17 cellular contexts compared by ENCODE assay signal in genomic region chr10:2921956-2922680, GRCh38.
DNase-seq lines count a peak whose midpoint lies in the region; ATAC-seq and TF ChIP-seq lines count a peak whose summit lies in the region.
"Had no signal": no experiment of that assay in that cellular context is flagged by ENCODE, and none has a peak within 500 bp of the region (broad histone marks: within the 10 kb centered on the region; RNA-seq: fewer than 3 reads in every experiment).

No MANE protein-coding gene starts in this region.

- H3K36me3 ChIP-seq in IMR-90 (ENCODE audit: control insufficient read depth, insufficient read depth, low read length) = no peaks in the 10 kb centered on the region
- no peaks in the 10 kb centered on the region for H3K36me3 ChIP-seq in osteoblast (ENCODE audit: insufficient read depth, low read length)
- H3K36me3 ChIP-seq: left ventricle myocardium inferior had no signal

- TF ChIP-seq CTCF in IMR-90 (conservative IDR thresholded peaks at IDR 0.05; ENCODE audit: low read depth, low read length) (peak; percentile 61), WTC11 (IDR thresholded peaks at IDR 0.05) (no peak), osteoblast (IDR thresholded peaks at IDR 0.05; ENCODE audit: extremely low read depth, low read depth, low read length) (no peak)

- TF ChIP-seq POLR2A in IMR-90 (IDR thresholded peaks at IDR 0.05; ENCODE audit: low read depth, low read length) = no peak

- in situ Hi-C loops in IMR-90 (cut with MboI; ENCODE audit: low sequenced_read_pairs) = no loop called here

- no TSS peak for BruUV-seq in IMR-90 (replicated peaks; lab: Mats Ljungman, UMichigan)

- H3K79me2 ChIP-seq in osteoblast (ENCODE audit: insufficient read depth, low read length) = no peaks in the 10 kb centered on the region

- H3K9me3 ChIP-seq in IMR-90 (ENCODE audit: control insufficient read depth, insufficient read depth, low read length) = no peaks in the 10 kb centered on the region
- no peaks in the 10 kb centered on the region for H3K9me3 ChIP-seq in osteoblast (ENCODE audit: low read depth, low read length)
- H3K9me3 ChIP-seq: left ventricle myocardium inferior had no signal

- CTCF ChIA-PET in IMR-90 (lab: Yijun Ruan, JAX) = interaction anchor here (0.7 kb wide), 1 partner anchor 11 kb away, joined by 4 read pairs; no protein-coding TSS in a partner anchor
- CTCF ChIA-PET in WTC11 (lab: Charles Lee) = no interaction called here

- peaks cover 32% of the 10 kb centered on the region for H3K4me1 Mint-ChIP-seq in WTC11

- intact Hi-C loops in IMR-90 (cut with micrococcal nuclease) = loop anchor here (10.0 kb wide), 1 partner anchor 1807 kb away; no protein-coding TSS in a partner anchor

- no peak overlapping the region for H4K8ac ChIP-seq in IMR-90 (ENCODE audit: low read depth in 2 of 2, low read length in 2 of 2)

- H3K9me1 ChIP-seq in IMR-90 (ENCODE audit: insufficient read depth, low read length) = no peaks in the 10 kb centered on the region; the same call in 1 of the 2 replicates

- no peak overlapping the region for H3K56ac ChIP-seq in IMR-90 (ENCODE audit: extremely low read depth, insufficient read depth, low read length)

- peaks cover 11% of the 10 kb centered on the region for H3K27me3 ChIP-seq in IMR-90 (ENCODE audit: control insufficient read depth, insufficient read depth, low read length)
- peaks cover 8% of the 10 kb centered on the region for H3K27me3 ChIP-seq in osteoblast (ENCODE audit: insufficient read depth, low read length)

- no peak overlapping the region for H2BK120ac ChIP-seq in IMR-90 (ENCODE audit: low read depth, low read length)

- dilution Hi-C loops in IMR-90 (cut with HindIII; ENCODE audit: low sequenced_read_pairs, unreplicated experiment) = no loop called here

- no peak overlapping the region for H2BK5ac ChIP-seq in IMR-90 (ENCODE audit: low read depth, low read length, poor library complexity, severe bottlenecking)

- no peaks in the 10 kb centered on the region for H3K79me1 ChIP-seq in IMR-90 (ENCODE audit: low read depth in 1 of 2, low read length in 2 of 2)

- DNase-seq in DMS114 treated with DMSO at 0.1 percent for 48 hours (lab: John Stamatoyannopoulos, UW; ENCODE audit: unreplicated experiment) (peak; percentile 66), IMR-90 (peak; percentile 65), WTC11 (ENCODE audit: low spot score) (no peak), kidney tubule cell (ENCODE audit: low spot score) (peak; percentile 74), osteoblast (ENCODE audit: insufficient read length, low spot score, missing footprints) (no peak)
- DNase-seq: activated CD4-positive, alpha-beta T cell treated with anti-CD3 and anti-CD28 coated beads, Interleukin-2, amount 50 U/mL, for 4 hours; activated T-cell treated with anti-CD3 and anti-CD28 coated beads, Interleukin-2, amount 50 U/mL, for 24 hours; C1 segment of cervical spinal cord; effector CD4-positive, alpha-beta T cell; left ventricle myocardium inferior; NCI-H146; nucleus accumbens; stimulated activated CD4-positive, alpha-beta T cell treated with anti-CD3 and anti-CD28 coated beads, Interleukin-4, amount 100 ng/mL, for 1 hour; stimulated activated CD8-positive, alpha-beta memory T cell treated with anti-CD3 and anti-CD28 coated beads, Interleukin-4, amount 100 ng/mL, for 48 hours had no signal

- ATAC-seq in IMR-90 (ENCODE audit: low read depth) = peak; percentile 88
- 0 out of 2 replicates have a peak, but pooled peaks have one; percentile 30 for ATAC-seq in WTC11
- ATAC-seq in GM21825 (IDR thresholded peaks at IDR 0.05; ENCODE audit: unreplicated experiment) = no peak
- ATAC-seq in GM18502 (IDR thresholded peaks at IDR 0.05; ENCODE audit: poor library complexity, unreplicated experiment) = no peak

- no peak overlapping the region for H4K5ac ChIP-seq in IMR-90 (ENCODE audit: low read depth, low read length)

- H3K36me3 Mint-ChIP-seq in WTC11 = no peaks in the 10 kb centered on the region
- H3K36me3 Mint-ChIP-seq: activated naive CD4-positive, alpha-beta T cell treated with anti-CD3 and anti-CD28 coated beads, Interleukin-2, amount 50 U/mL, for 72 hours had no signal

- H3K27ac Mint-ChIP-seq in WTC11 = no peak overlapping the region
- H3K27ac Mint-ChIP-seq: activated naive CD4-positive, alpha-beta T cell treated with anti-CD3 and anti-CD28 coated beads, Interleukin-2, amount 50 U/mL, for 72 hours; activated T-cell treated with anti-CD3 and anti-CD28 coated beads, Interleukin-2, amount 50 U/mL, for 24 hours had no signal

- no peaks in the 10 kb centered on the region; the same call in 1 of the 2 replicates for H3K27me3 Mint-ChIP-seq in WTC11 (ENCODE audit: low read depth)

- no peak overlapping the region for H3K14ac ChIP-seq in IMR-90 (replicated peaks; ENCODE audit: low read depth, low read length)

- no peak overlapping the region for H2AFZ ChIP-seq in IMR-90 (replicated peaks; ENCODE audit: low read length, poor library complexity)
- H2AFZ ChIP-seq in osteoblast (ENCODE audit: low read length) = no peak overlapping the region

- H3K27ac ChIP-seq in IMR-90 (ENCODE audit: insufficient read depth, low read length) (no peak overlapping the region), osteoblast (ENCODE audit: low read depth, low read length) (no peak overlapping the region)
- H3K27ac ChIP-seq: left ventricle myocardium inferior had no signal

- H3K4me1 ChIP-seq in IMR-90 (ENCODE audit: control insufficient read depth, insufficient read depth, low read length) (0 out of 2 replicates have a peak, but pooled peaks cover 1% of the 10 kb centered on the region), osteoblast (ENCODE audit: insufficient read depth, low read length) (peaks cover 11% of the 10 kb centered on the region)

- no peak overlapping the region for H2AK5ac ChIP-seq in IMR-90 (ENCODE audit: low read depth, low read length)

- no peak overlapping the region for H3K4ac ChIP-seq in IMR-90 (ENCODE audit: low read depth, low read length)

- peak overlapping the region; percentile 18; the same call in 1 of the 2 replicates for H3K4me2 ChIP-seq in IMR-90 (ENCODE audit: low read depth, low read length)
- H3K4me2 ChIP-seq in osteoblast (ENCODE audit: insufficient read depth, low read length) = no peak overlapping the region

- H2BK15ac ChIP-seq in IMR-90 (ENCODE audit: low read depth, low read length) = no peak overlapping the region

- no peaks in the 10 kb centered on the region for H4K20me1 ChIP-seq in IMR-90 (ENCODE audit: insufficient read depth, low read length)
- H4K20me1 ChIP-seq in osteoblast (ENCODE audit: insufficient read depth, low read length) = no peaks in the 10 kb centered on the region

- peak; percentile 48 for TF ChIP-seq RAD21 in IMR-90 (IDR thresholded peaks at IDR 0.05; ENCODE audit: low read length)

- WGBS in IMR-90 (ENCODE audit: extremely low coverage in 2 of 2, insufficient read length in 1 of 2), 2 experiments = 41% methylated on average over 7 of the region's 26 CpGs; no CpG with 5 or more reads in 1 of the 2 experiments

- POLR2A ChIA-PET in IMR-90 (lab: Charles Lee; ENCODE audit: unreplicated experiment) (no interaction called here), WTC11 (lab: Charles Lee) (no interaction called here)

- no peak overlapping the region for H2AK9ac ChIP-seq in IMR-90 (replicated peaks; ENCODE audit: low read depth, low read length, poor library complexity)

- H3K18ac ChIP-seq in IMR-90 (ENCODE audit: low read depth, low read length) = no peak overlapping the region

- H3K4me3 Mint-ChIP-seq in WTC11 = no peak overlapping the region
- H3K4me3 Mint-ChIP-seq: activated T-cell treated with anti-CD3 and anti-CD28 coated beads, Interleukin-2, amount 50 U/mL, for 24 hours had no signal

- H3K4me3 ChIP-seq in IMR-90 (ENCODE audit: insufficient read depth, low read depth, low read length) (no peak overlapping the region), osteoblast (ENCODE audit: insufficient read depth, low read length) (no peak overlapping the region)
- H3K4me3 ChIP-seq: left ventricle myocardium inferior had no signal

- no peak overlapping the region for H3K23ac ChIP-seq in IMR-90 (ENCODE audit: low read depth, low read length)

- H2BK20ac ChIP-seq in IMR-90 (ENCODE audit: low read depth, low read length) = no peak overlapping the region

- peaks cover 7% of the 10 kb centered on the region; the same call in 1 of the 2 replicates for H3K9me3 Mint-ChIP-seq in WTC11
- H3K9me3 Mint-ChIP-seq: activated naive CD4-positive, alpha-beta T cell treated with anti-CD3 and anti-CD28 coated beads, Interleukin-2, amount 50 U/mL, for 72 hours; activated T-cell treated with anti-CD3 and anti-CD28 coated beads, Interleukin-2, amount 50 U/mL, for 24 hours had no signal

- H3K9ac ChIP-seq in IMR-90 (ENCODE audit: low read depth, low read length) = no peak overlapping the region

- H4K91ac ChIP-seq in IMR-90 (ENCODE audit: insufficient read depth, low read depth, low read length) = no peak overlapping the region

TF ChIP-seq in IMR-90, 13 proteins besides CTCF, POLR2A, EP300 and RAD21:
- TF ChIP-seq MAFK (IDR thresholded peaks at IDR 0.05; ENCODE audit: low read depth, low read length) (peak; percentile 14; the same call in 1 of the 2 replicates), FOS (IDR thresholded peaks at IDR 0.05; ENCODE audit: low read depth, low read length) (no peak)

TF ChIP-seq in WTC11, 78 proteins besides CTCF, POLR2A, EP300 and RAD21 (continues in another document):
- TF ChIP-seq, protein P1, sequence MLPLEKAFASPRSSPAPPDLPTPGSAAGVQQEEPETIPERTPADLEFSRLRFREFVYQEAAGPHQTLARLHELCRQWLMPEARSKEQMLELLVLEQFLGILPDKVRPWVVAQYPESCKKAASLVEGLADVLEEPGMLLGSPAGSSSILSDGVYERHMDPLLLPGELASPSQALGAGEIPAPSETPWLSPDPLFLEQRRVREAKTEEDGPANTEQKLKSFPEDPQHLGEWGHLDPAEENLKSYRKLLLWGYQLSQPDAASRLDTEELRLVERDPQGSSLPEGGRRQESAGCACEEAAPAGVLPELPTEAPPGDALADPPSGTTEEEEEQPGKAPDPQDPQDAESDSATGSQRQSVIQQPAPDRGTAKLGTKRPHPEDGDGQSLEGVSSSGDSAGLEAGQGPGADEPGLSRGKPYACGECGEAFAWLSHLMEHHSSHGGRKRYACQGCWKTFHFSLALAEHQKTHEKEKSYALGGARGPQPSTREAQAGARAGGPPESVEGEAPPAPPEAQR (CRISPR knock-in tag; IDR thresholded peaks at IDR 0.05) = no peak
- TF ChIP-seq E2F4 (CRISPR knock-in tag; IDR thresholded peaks at IDR 0.05; ENCODE audit: borderline replicate concordance, low read depth) (no peak), GRHL2 (CRISPR knock-in tag; IDR thresholded peaks at IDR 0.05; ENCODE audit: insufficient replicate concordance, severe bottlenecking) (no peak)

Comparison
In these comparisons a context has a peak if more than half of its experiments do, and no peak if none do; other contexts are left out.
1. DNase-seq: peak in DMS114 treated with DMSO at 0.1 percent for 48 hours (single experiment), IMR-90 (single experiment) and kidney tubule cell (single experiment); none in WTC11 (single experiment) and osteoblast (single experiment).
2. ATAC-seq: peak in IMR-90 (single experiment) and WTC11 (single experiment); none in GM21825 (single experiment) and GM18502 (single experiment).